8 cellular contexts compared by ENCODE assay signal in the genomic region with DNA sequence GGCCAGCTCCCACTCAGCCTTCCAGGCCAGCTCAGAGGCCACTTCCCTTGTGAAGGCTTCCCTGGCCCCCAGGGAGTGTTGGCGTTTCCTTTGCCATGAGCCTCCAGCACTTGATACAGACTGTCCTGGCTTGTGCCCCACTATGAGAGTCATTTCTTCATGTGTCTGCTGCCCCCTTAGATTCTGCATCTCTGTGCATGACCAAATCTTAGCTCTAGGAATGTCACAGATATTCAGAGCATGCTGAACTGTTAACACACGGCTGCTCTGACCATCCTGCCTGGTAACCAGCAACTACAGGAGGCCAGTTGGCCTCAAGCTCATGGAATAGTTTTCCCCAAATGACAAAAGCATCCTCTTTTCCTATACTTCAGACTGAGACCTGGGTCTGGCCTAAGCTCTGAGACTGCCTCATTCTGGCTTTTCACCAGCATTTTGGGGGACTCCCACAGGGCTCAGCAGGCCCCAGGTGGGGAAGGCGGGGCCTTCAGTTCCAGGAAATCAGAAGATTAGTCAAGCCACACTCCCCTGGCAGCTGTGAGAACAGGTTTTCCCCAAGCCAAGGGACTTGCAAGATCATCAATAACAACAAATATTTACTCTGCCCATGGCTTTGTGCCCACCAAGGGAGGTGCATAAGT.
DNase-seq lines count a peak whose midpoint lies in the region; ATAC-seq and TF ChIP-seq lines count a peak whose summit lies in the region.

No MANE protein-coding gene starts in this region.

- peaks cover 89% of the 10 kb centered on the region for H3K4me1 Mint-ChIP-seq in activated CD4-positive, alpha-beta memory T cell treated with anti-CD3 and anti-CD28 coated beads for 36 hours (ENCODE audit: low read depth)

- peak overlapping the region; percentile 90 for H3K27ac Mint-ChIP-seq in activated CD4-positive, alpha-beta memory T cell treated with anti-CD3 and anti-CD28 coated beads for 36 hours

- TF ChIP-seq CTCF in foreskin keratinocyte (conservative IDR thresholded peaks at IDR 0.05), result no peak

- peak overlapping the region; percentile 1 for H3K4me3 Mint-ChIP-seq in activated CD4-positive, alpha-beta memory T cell treated with anti-CD3 and anti-CD28 coated beads for 36 hours

- H3K36me3 Mint-ChIP-seq in activated CD4-positive, alpha-beta memory T cell treated with anti-CD3 and anti-CD28 coated beads for 36 hours, result no peaks in the 10 kb centered on the region

- intact Hi-C loops in activated CD4-positive, alpha-beta memory T cell treated with anti-CD3 and anti-CD28 coated beads for 36 hours (cut with micrococcal nuclease), result loop anchor here (2.0 to 5.0 kb wide), 4 partner anchors 62 to 140 kb away; no protein-coding TSS in a partner anchor

- POLR2A ChIA-PET in activated CD4-positive, alpha-beta memory T cell treated with anti-CD3 and anti-CD28 coated beads for 36 hours (lab: Charles Lee), result interaction anchor here (0.8 to 1.5 kb wide), 4 partner anchors 9 to 62 kb away, joined by 3 to 4 read pairs (median 3); no protein-coding TSS in a partner anchor

- CTCF ChIA-PET in activated CD4-positive, alpha-beta memory T cell treated with anti-CD3 and anti-CD28 coated beads for 36 hours (lab: Charles Lee), result interaction anchor here (0.7 to 1.1 kb wide), 3 partner anchors 76 to 145 kb away, joined by 3 read pairs; no protein-coding TSS in a partner anchor

- ATAC-seq in GM18873 (IDR thresholded peaks at IDR 0.05; ENCODE audit: low FRiP score, unreplicated experiment), result peak; percentile 53
- peak; percentile 73 for ATAC-seq in HG03354 (IDR thresholded peaks at IDR 0.05; ENCODE audit: poor library complexity, severe bottlenecking, unreplicated experiment)
- ATAC-seq in foreskin keratinocyte, result peak; percentile 30

- DNase-seq in activated CD4-positive, alpha-beta memory T cell treated with anti-CD3 and anti-CD28 coated beads for 36 hours, result peak; percentile 89
- DNase-seq in foreskin keratinocyte (peak in 1 of 2 donors; percentile 57), ureter (ENCODE audit: low spot score) (peak; percentile 64), NCI-H2081 treated with DMSO at 0.1 percent for 48 hours (lab: John Stamatoyannopoulos, UW) (no peak), ecto neural progenitor cell (ENCODE audit: low spot score) (no peak), KBM-7 (no peak)

- no peaks in the 10 kb centered on the region for H3K27me3 ChIP-seq in foreskin keratinocyte

- no peaks in the 10 kb centered on the region for H3K9me3 Mint-ChIP-seq in activated CD4-positive, alpha-beta memory T cell treated with anti-CD3 and anti-CD28 coated beads for 36 hours

- in situ Hi-C loops in KBM-7 (cut with MboI; ENCODE audit: low pct_unique_long_range_greater_than_20kb, low sequenced_read_pairs), result no loop called here

- H3K27me3 Mint-ChIP-seq in activated CD4-positive, alpha-beta memory T cell treated with anti-CD3 and anti-CD28 coated beads for 36 hours, result no peaks in the 10 kb centered on the region

- H3K4me1 ChIP-seq in foreskin keratinocyte, result peaks cover 50% of the 10 kb centered on the region

- peak overlapping the region; percentile 41 for H3K27ac ChIP-seq in foreskin keratinocyte

Comparison
In these comparisons a context has a peak if more than half of its experiments do, and no peak if none do; other contexts are left out.
1. DNase-seq: peak in activated CD4-positive, alpha-beta memory T cell treated with anti-CD3 and anti-CD28 coated beads for 36 hours (single experiment) and ureter (single experiment); none in NCI-H2081 treated with DMSO at 0.1 percent for 48 hours (single experiment), ecto neural progenitor cell (single experiment) and KBM-7 (single experiment).
2. Peak in every context shown above with its lines, with median percentiles within 50 percentile points of each other: ATAC-seq.